ENCODE assay signal across 20 cellular contexts in genomic region chr12:76284816-76285750, GRCh38.
A peak's percentile ranks its signal among the peaks of the same experiment; 100 is the strongest.
DNase-seq lines count a peak whose midpoint lies in the region; ATAC-seq and TF ChIP-seq lines count a peak whose summit lies in the region.
"Had no signal": no experiment of that assay in that cellular context is flagged by ENCODE, and none has a peak within 500 bp of the region (broad histone marks: within the 10 kb centered on the region; RNA-seq: fewer than 3 reads in every experiment).

No MANE protein-coding gene starts in this region.

- ATAC-seq in GM18870 (IDR thresholded peaks at IDR 0.05; ENCODE audit: unreplicated experiment), result no peak
- no peak for ATAC-seq in activated T-cell treated with anti-CD3 and anti-CD28 coated beads, Interleukin-2, amount 50 U/mL, for 72 hours (replicated peaks in 1 of 2)
- ATAC-seq: activated CD8-positive, alpha-beta memory T cell treated with anti-CD3 and anti-CD28 coated beads, Interleukin-2, amount 10 ng/mL, durations not matched to agents 7 days and 5 days; T-helper 17 cell had no signal

- no peaks in the 10 kb centered on the region for H3K9me3 Mint-ChIP-seq in nephron
- H3K9me3 Mint-ChIP-seq in activated T-cell treated with anti-CD3 and anti-CD28 coated beads, Interleukin-2, amount 50 U/mL, for 72 hours, result no peaks in the 10 kb centered on the region

- TF ChIP-seq CTCF in nephron (IDR thresholded peaks at IDR 0.05; ENCODE audit: unreplicated experiment in 3 of 3), result no peak

- H3K4me1 Mint-ChIP-seq in nephron, result no peaks in the 10 kb centered on the region
- H3K4me1 Mint-ChIP-seq in activated T-cell treated with anti-CD3 and anti-CD28 coated beads, Interleukin-2, amount 50 U/mL, for 72 hours (ENCODE audit: low read depth), result no peaks in the 10 kb centered on the region
- H3K4me1 Mint-ChIP-seq: activated CD8-positive, alpha-beta memory T cell treated with anti-CD3 and anti-CD28 coated beads, Interleukin-2, amount 10 ng/mL, durations not matched to agents 7 days and 5 days; CD14-positive monocyte; T-helper 17 cell had no signal

- DNase-seq in ELF-1 (ENCODE audit: low read depth, low spot score), result peak; percentile 21
- peak; percentile 26 for DNase-seq in NCI-H226
- peak; percentile 64 for DNase-seq in fibroblast of gingiva (ENCODE audit: low read depth)
- DNase-seq in stimulated activated CD4-positive, alpha-beta T cell treated with anti-CD3 and anti-CD28 coated beads, Interleukin-1b, Interleukin-23, amount 100 ng/mL, for 48 hours, result no peak
- no peak for DNase-seq in NCI-H1694 (lab: John Stamatoyannopoulos, UW)
- DNase-seq in activated T-cell treated with anti-CD3 and anti-CD28 coated beads, Interleukin-2, amount 50 U/mL, for 72 hours, result no peak
- DNase-seq: activated CD4-positive, CD25-positive, alpha-beta regulatory T cell; activated CD8-positive, alpha-beta memory T cell treated with anti-CD3 and anti-CD28 coated beads, Interleukin-2, amount 10 ng/mL, durations not matched to agents 7 days and 5 days; activated naive CD4-positive, alpha-beta T cell treated with Interleukin-2 at 50 U/mL for 16 hours; effector memory CD4-positive, alpha-beta T cell; Kasumi-1; NCI-H2029 treated with DMSO at 0.1 percent for 48 hours; NCI-H748 treated with DMSO at 0.1 percent for 48 hours; Peyer's patch; small intestine; stimulated activated naive CD4-positive, alpha-beta T cell; T-helper 17 cell had no signal

- no peaks in the 10 kb centered on the region for H3K36me3 Mint-ChIP-seq in nephron (ENCODE audit: low read depth)
- H3K36me3 Mint-ChIP-seq in activated T-cell treated with anti-CD3 and anti-CD28 coated beads, Interleukin-2, amount 50 U/mL, for 72 hours (ENCODE audit: insufficient read depth in 2 of 2), result no peaks in the 10 kb centered on the region
- H3K36me3 Mint-ChIP-seq: activated CD8-positive, alpha-beta memory T cell treated with anti-CD3 and anti-CD28 coated beads, Interleukin-2, amount 10 ng/mL, durations not matched to agents 7 days and 5 days; CD14-positive monocyte had no signal

- H3K27ac Mint-ChIP-seq in nephron, result peak overlapping the region in 2 of 3 experiments; percentile 15 to 20
- no peak overlapping the region for H3K27ac Mint-ChIP-seq in activated T-cell treated with anti-CD3 and anti-CD28 coated beads, Interleukin-2, amount 50 U/mL, for 72 hours
- H3K27ac Mint-ChIP-seq: activated CD8-positive, alpha-beta memory T cell treated with anti-CD3 and anti-CD28 coated beads, Interleukin-2, amount 10 ng/mL, durations not matched to agents 7 days and 5 days; CD14-positive monocyte; T-helper 17 cell had no signal

- H3K4me3 Mint-ChIP-seq in nephron, result no peak overlapping the region
- no peak overlapping the region for H3K4me3 Mint-ChIP-seq in activated T-cell treated with anti-CD3 and anti-CD28 coated beads, Interleukin-2, amount 50 U/mL, for 72 hours
- H3K4me3 Mint-ChIP-seq: activated CD8-positive, alpha-beta memory T cell treated with anti-CD3 and anti-CD28 coated beads, Interleukin-2, amount 10 ng/mL, durations not matched to agents 7 days and 5 days; CD14-positive monocyte; T-helper 17 cell had no signal

- H3K27me3 Mint-ChIP-seq in nephron (ENCODE audit: low read depth), result no peaks in the 10 kb centered on the region
- H3K27me3 Mint-ChIP-seq in activated T-cell treated with anti-CD3 and anti-CD28 coated beads, Interleukin-2, amount 50 U/mL, for 72 hours (ENCODE audit: low read depth), result peaks cover 58% of the 10 kb centered on the region

Comparison
In these comparisons a context has a peak if more than half of its experiments do, and no peak if none do; other contexts are left out.
1. DNase-seq: peak in ELF-1 (single experiment), NCI-H226 (single experiment) and fibroblast of gingiva (single experiment); none in stimulated activated CD4-positive, alpha-beta T cell treated with anti-CD3 and anti-CD28 coated beads, Interleukin-1b, Interleukin-23, amount 100 ng/mL, for 48 hours (single experiment), NCI-H1694 (single experiment) and activated T-cell treated with anti-CD3 and anti-CD28 coated beads, Interleukin-2, amount 50 U/mL, for 72 hours (0 of 2).